Comparison of ENCODE assay signal across 1 cellular context in genomic region chr15:34323217-34323616, GRCh38.
TF ChIP-seq lines count a peak whose summit lies in the region.

No MANE protein-coding gene starts in this region.

TF ChIP-seq in K562, 482 proteins besides CTCF, POLR2A, EP300 and RAD21:
- TF ChIP-seq MAFF (IDR thresholded peaks at IDR 0.05; ENCODE audit: low read length) = no peak
- peak; percentile 86 for TF ChIP-seq ZBTB33 (CRISPR knock-in tag; IDR thresholded peaks at IDR 0.05)
- no peak for TF ChIP-seq MITF (IDR thresholded peaks at IDR 0.05)
- no peak for TF ChIP-seq TEAD2 (tag; IDR thresholded peaks at IDR 0.05)
- no peak for TF ChIP-seq CCAR2 (IDR thresholded peaks at IDR 0.05; ENCODE audit: low read depth, low read length)
- TF ChIP-seq NCOA1 (IDR thresholded peaks at IDR 0.05; ENCODE audit: low read depth) = no peak
